ENCODE assay signal across 1 cellular context in genomic region chr6:12482386-12482785, GRCh38.
TF ChIP-seq lines count a peak whose summit lies in the region.

No MANE protein-coding gene starts in this region.

TF ChIP-seq in SK-N-SH treated with all-trans-retinoic acid at 6 μM for 48 hours, 23 proteins besides CTCF, POLR2A, EP300 and RAD21 (continued from another document):
- TF ChIP-seq BACH2 (CRISPR knock-in tag; IDR thresholded peaks at IDR 0.05; ENCODE audit: borderline replicate concordance) (no peak), ZC3H10 (CRISPR knock-in tag; IDR thresholded peaks at IDR 0.05) (no peak), ZFP3 (CRISPR knock-in tag; IDR thresholded peaks at IDR 0.05) (no peak), SNAI2 (CRISPR knock-in tag; IDR thresholded peaks at IDR 0.05) (no peak)
- TF ChIP-seq, protein P1, sequence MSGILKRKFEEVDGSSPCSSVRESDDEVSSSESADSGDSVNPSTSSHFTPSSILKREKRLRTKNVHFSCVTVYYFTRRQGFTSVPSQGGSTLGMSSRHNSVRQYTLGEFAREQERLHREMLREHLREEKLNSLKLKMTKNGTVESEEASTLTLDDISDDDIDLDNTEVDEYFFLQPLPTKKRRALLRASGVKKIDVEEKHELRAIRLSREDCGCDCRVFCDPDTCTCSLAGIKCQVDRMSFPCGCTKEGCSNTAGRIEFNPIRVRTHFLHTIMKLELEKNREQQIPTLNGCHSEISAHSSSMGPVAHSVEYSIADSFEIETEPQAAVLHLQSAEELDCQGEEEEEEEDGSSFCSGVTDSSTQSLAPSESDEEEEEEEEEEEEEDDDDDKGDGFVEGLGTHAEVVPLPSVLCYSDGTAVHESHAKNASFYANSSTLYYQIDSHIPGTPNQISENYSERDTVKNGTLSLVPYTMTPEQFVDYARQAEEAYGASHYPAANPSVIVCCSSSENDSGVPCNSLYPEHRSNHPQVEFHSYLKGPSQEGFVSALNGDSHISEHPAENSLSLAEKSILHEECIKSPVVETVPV (CRISPR knock-in tag; IDR thresholded peaks at IDR 0.05), result no peak
- TF ChIP-seq, protein P2, sequence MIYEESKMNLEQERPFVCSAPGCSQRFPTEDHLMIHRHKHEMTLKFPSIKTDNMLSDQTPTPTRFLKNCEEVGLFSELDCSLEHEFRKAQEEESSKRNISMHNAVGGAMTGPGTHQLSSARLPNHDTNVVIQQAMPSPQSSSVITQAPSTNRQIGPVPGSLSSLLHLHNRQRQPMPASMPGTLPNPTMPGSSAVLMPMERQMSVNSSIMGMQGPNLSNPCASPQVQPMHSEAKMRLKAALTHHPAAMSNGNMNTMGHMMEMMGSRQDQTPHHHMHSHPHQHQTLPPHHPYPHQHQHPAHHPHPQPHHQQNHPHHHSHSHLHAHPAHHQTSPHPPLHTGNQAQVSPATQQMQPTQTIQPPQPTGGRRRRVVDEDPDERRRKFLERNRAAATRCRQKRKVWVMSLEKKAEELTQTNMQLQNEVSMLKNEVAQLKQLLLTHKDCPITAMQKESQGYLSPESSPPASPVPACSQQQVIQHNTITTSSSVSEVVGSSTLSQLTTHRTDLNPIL (CRISPR knock-in tag; IDR thresholded peaks at IDR 0.05; ENCODE audit: low read depth), result no peak
- TF ChIP-seq, protein P3, sequence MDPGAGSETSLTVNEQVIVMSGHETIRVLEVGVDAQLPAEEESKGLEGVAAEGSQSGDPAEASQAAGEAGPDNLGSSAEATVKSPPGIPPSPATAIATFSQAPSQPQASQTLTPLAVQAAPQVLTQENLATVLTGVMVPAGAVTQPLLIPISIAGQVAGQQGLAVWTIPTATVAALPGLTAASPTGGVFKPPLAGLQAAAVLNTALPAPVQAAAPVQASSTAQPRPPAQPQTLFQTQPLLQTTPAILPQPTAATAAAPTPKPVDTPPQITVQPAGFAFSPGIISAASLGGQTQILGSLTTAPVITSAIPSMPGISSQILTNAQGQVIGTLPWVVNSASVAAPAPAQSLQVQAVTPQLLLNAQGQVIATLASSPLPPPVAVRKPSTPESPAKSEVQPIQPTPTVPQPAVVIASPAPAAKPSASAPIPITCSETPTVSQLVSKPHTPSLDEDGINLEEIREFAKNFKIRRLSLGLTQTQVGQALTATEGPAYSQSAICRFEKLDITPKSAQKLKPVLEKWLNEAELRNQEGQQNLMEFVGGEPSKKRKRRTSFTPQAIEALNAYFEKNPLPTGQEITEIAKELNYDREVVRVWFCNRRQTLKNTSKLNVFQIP (CRISPR knock-in tag; IDR thresholded peaks at IDR 0.05; ENCODE audit: borderline replicate concordance, low read depth), result no peak
